1 cellular context compared by ENCODE assay signal in the genomic region with DNA sequence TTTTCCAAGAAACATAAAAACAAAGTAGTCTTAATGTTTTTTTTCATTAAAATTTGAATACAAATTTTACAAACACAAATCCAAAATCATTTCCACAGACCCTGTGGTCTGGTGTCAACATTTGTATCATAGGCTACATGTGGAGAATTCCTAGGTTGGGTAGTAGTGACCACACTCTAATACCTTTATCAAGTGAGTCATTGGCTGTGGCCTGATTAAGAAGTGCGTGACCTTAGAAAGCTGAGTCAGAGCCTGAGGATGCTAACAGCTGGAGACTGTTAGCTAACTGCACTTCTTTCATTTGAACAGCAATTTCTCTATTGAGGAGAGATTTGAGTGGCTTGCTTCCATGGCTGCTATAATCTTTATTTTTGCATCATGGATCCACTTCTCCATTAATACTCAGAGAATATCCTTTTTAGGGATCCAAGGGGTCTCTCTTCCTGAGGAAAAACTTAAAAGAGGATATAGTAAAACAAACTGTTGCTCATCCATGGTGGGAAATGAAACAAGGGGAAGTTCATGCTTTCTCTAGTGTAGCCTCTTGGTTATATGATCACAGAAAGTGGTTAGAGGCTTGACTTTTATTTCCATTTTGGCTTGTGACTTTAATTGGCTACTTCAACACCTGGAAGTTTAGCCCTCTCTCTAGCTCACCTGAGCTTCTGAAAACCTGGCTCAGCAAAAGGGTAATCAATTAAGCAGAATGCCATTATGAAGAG.
TF ChIP-seq lines count a peak whose summit lies in the region.

No MANE protein-coding gene starts in this region.

TF ChIP-seq in GM12878, 131 proteins besides CTCF, POLR2A, EP300 and RAD21 (continued from another document):
- TF ChIP-seq CHD4 (IDR thresholded peaks at IDR 0.05) = no peak
- no peak for TF ChIP-seq SIX5 (IDR thresholded peaks at IDR 0.05; ENCODE audit: low read depth, low read length, severe bottlenecking)
- TF ChIP-seq TBL1XR1 (IDR thresholded peaks at IDR 0.05; ENCODE audit: low read depth, low read length) = no peak
- no peak for TF ChIP-seq ZZZ3 (IDR thresholded peaks at IDR 0.05; ENCODE audit: control insufficient read depth, insufficient read length, low read depth)
- no peak for TF ChIP-seq TARDBP (IDR thresholded peaks at IDR 0.05; ENCODE audit: borderline replicate concordance)
- no peak for TF ChIP-seq HCFC1 (IDR thresholded peaks at IDR 0.05; ENCODE audit: low read length)
